ENCODE assay signal across 8 cellular contexts in genomic region chr6:125957391-125957693, GRCh38. TPM values are rescaled to one million over a fixed set of nuclear protein-coding genes. Genes with fewer than 3 reads are reported as not detected.
DNase-seq lines count a peak whose midpoint lies in the region; ATAC-seq and TF ChIP-seq lines count a peak whose summit lies in the region.

No MANE protein-coding gene starts in this region.

- H3K9me3 ChIP-seq in adrenal gland (replicated peaks in 1 of 3) (no peaks in the 10 kb centered on the region), iPS-18c (ENCODE audit: control insufficient read depth, insufficient read depth, low read length) (no peaks in the 10 kb centered on the region), subcutaneous abdominal adipose tissue (ENCODE audit: control insufficient read depth in 5 of 5, low read length in 5 of 5) (no peaks in the 10 kb centered on the region)

- peak overlapping the region; percentile 84 to 99 (median 94) for H3K9ac ChIP-seq in subcutaneous abdominal adipose tissue (ENCODE audit: low read length in 5 of 5)

- H3K4me3 ChIP-seq in H7 (ENCODE audit: insufficient read depth, low read depth, low read length) (peak overlapping the region; percentile 92), adrenal gland (peak overlapping the region; percentile 79 to 94 (median 84)), iPS-18c (ENCODE audit: insufficient read depth, low read depth, low read length) (peak overlapping the region; percentile 97), subcutaneous abdominal adipose tissue (ENCODE audit: low read depth in 1 of 5, low read length in 5 of 5) (peak overlapping the region; percentile 85 to 98 (median 90))

- no peak for DNase-seq in H7
- no peak for DNase-seq in adrenal gland
- DNase-seq in MV-4-11 (lab: John Stamatoyannopoulos, UW): no peak

- intact Hi-C loops in adrenal gland (cut with DNase I): loop anchor here (10.0 kb wide), 2 partner anchors 173 to 643 kb away; no protein-coding TSS in a partner anchor

- H3K27ac ChIP-seq in adrenal gland: peak overlapping the region; percentile 88 to 98 (median 96)
- peak overlapping the region; percentile 90 for H3K27ac ChIP-seq in subcutaneous abdominal adipose tissue (ENCODE audit: low read depth, low read length)

- H3K4me1 ChIP-seq in adrenal gland (replicated peaks in 1 of 2): peaks cover 16 to 27% of the 10 kb centered on the region in 2 donors
- peaks cover 3 to 26% (median 19%) of the 10 kb centered on the region in 5 donors for H3K4me1 ChIP-seq in subcutaneous abdominal adipose tissue (ENCODE audit: control insufficient read depth in 5 of 5, insufficient read depth in 5 of 5, low read length in 5 of 5)

- WGBS in adrenal gland, 4 donors: 0 to 8% (median 2%) methylated on average over 3 of the region's 3 CpGs

- no peak for TF ChIP-seq POLR2A in adrenal gland (IDR thresholded peaks at IDR 0.05)

- no peaks in the 10 kb centered on the region for H3K36me3 ChIP-seq in H7 (replicated peaks; ENCODE audit: control insufficient read depth, insufficient read depth, low read length)
- no peaks in the 10 kb centered on the region for H3K36me3 ChIP-seq in adrenal gland (replicated peaks in 1 of 2)
- no peaks in the 10 kb centered on the region for H3K36me3 ChIP-seq in subcutaneous abdominal adipose tissue (ENCODE audit: control insufficient read depth in 5 of 5, insufficient read depth in 5 of 5, low read length in 5 of 5)

- TF ChIP-seq CTCF in adrenal gland (IDR thresholded peaks at IDR 0.05): no peak

- ATAC-seq in GM19467 (IDR thresholded peaks at IDR 0.05; ENCODE audit: unreplicated experiment) (no peak), HG02852 (IDR thresholded peaks at IDR 0.05; ENCODE audit: unreplicated experiment) (no peak), GM18502 (IDR thresholded peaks at IDR 0.05; ENCODE audit: poor library complexity, unreplicated experiment) (no peak)

- H3K27me3 ChIP-seq in H7 (ENCODE audit: control insufficient read depth, insufficient read depth, low read length): no peaks in the 10 kb centered on the region; the same call in 1 of the 2 replicates
- no peaks in the 10 kb centered on the region for H3K27me3 ChIP-seq in adrenal gland
- peaks cover 0 to 8% (median 5%) of the 10 kb centered on the region in 5 donors for H3K27me3 ChIP-seq in subcutaneous abdominal adipose tissue (ENCODE audit: control insufficient read depth in 5 of 5, insufficient read depth in 4 of 5, low read length in 5 of 5)

RNA-seq across cellular contexts. Expression of gene HINT3, which starts 0.8 kb away (rescaled TPM):
- total RNA-seq in H7 (2014; rRNA removed; shearing (Covaris generic)): 13.8 and 17.7 TPM in 2 replicates
- total RNA-seq in adrenal gland: 10 to 100 TPM; 23.4 to 39.3 (median 30.9) TPM
- polyA plus RNA-seq in adrenal gland: 10 to 100 TPM in 1 of 3 donors, 1 to 10 TPM in 2; 4.7 to 40.6 (median 7.7) TPM

RNA-seq across cellular contexts. Expression of gene TRMT11, which starts 29.0 kb away (rescaled TPM):
- total RNA-seq in H7 (2014; rRNA removed; shearing (Covaris generic)): 29.5 and 32.3 TPM in 2 replicates
- 10 to 100 TPM; 10.9 to 24.0 (median 17.9) TPM for total RNA-seq in adrenal gland
- polyA plus RNA-seq in adrenal gland: 10 to 100 TPM in 2 of 3 donors, 1 to 10 TPM in 1; 9.7 to 21.3 (median 12.5) TPM
